In genomic region chr6:145540741-145541140, GRCh38 we compare ENCODE assay signal across 25 cellular contexts.
"Had no signal": no experiment of that assay in that cellular context is flagged by ENCODE, and none has a peak within 500 bp of the region (broad histone marks: within the 10 kb centered on the region; RNA-seq: fewer than 3 reads in every experiment).

No MANE protein-coding gene starts in this region.

- H3K36me3 Mint-ChIP-seq: naive thymus-derived CD4-positive, alpha-beta T cell; natural killer cell treated with Interleukin-12 subunit alpha and Interleukin-12 subunit beta and Interleukin-15 and Interleukin-18, amount 100 ng/mL, for 72 hours; type B pancreatic cell had no signal

- FAIRE-seq: keratinocyte had no signal

- H3K4me3 Mint-ChIP-seq: naive thymus-derived CD4-positive, alpha-beta T cell; natural killer cell treated with Interleukin-12 subunit alpha and Interleukin-12 subunit beta and Interleukin-15 and Interleukin-18, amount 100 ng/mL, for 72 hours; stimulated activated naive CD8-positive, alpha-beta T cell treated with anti-CD3 and anti-CD28 coated beads, Interleukin-15, Interleukin-2, amounts not matched to agents 100 ng/mL and 50 ng/mL, for 24 hours; type B pancreatic cell had no signal

- H3K27ac Mint-ChIP-seq: naive thymus-derived CD4-positive, alpha-beta T cell; natural killer cell treated with Interleukin-12 subunit alpha and Interleukin-12 subunit beta and Interleukin-15 and Interleukin-18, amount 100 ng/mL, for 72 hours; progenitor cell of endocrine pancreas; stimulated activated naive CD8-positive, alpha-beta T cell treated with anti-CD3 and anti-CD28 coated beads, Interleukin-15, Interleukin-2, amounts not matched to agents 100 ng/mL and 50 ng/mL, for 24 hours; type B pancreatic cell had no signal

- H3K4me3 ChIP-seq: left lung, lower lobe of right lung, mucosa of descending colon, ovary, right atrium auricular region, right lobe of liver, smooth muscle cell, suprapubic skin, thoracic aorta, tibial nerve, uterus had no signal

- DNase-seq: hippocampal formation; left colon; left lung; lower lobe of right lung; mesendoderm; midbrain; mucosa of descending colon; naive thymus-derived CD4-positive, alpha-beta T cell; ovary; right lobe of liver; stimulated activated CD4-positive, alpha-beta T cell treated with anti-CD3 and anti-CD28 coated beads, Interleukin-15, amount 100 ng/mL, for 24 hours; stimulated activated CD4-positive, alpha-beta T cell treated with anti-CD3 and anti-CD28 coated beads, Interleukin-2, amount 100 ng/mL, for 24 hours; stimulated activated CD4-positive, alpha-beta T cell treated with anti-CD3 and anti-CD28 coated beads, Interleukin-4, amount 100 ng/mL, for 1 hour; stimulated activated naive CD4-positive, alpha-beta T cell; uterus had no signal

- H3K27me3 Mint-ChIP-seq: natural killer cell treated with Interleukin-12 subunit alpha and Interleukin-12 subunit beta and Interleukin-15 and Interleukin-18, amount 100 ng/mL, for 72 hours; stimulated activated naive CD8-positive, alpha-beta T cell treated with anti-CD3 and anti-CD28 coated beads, Interleukin-15, Interleukin-2, amounts not matched to agents 100 ng/mL and 50 ng/mL, for 24 hours; type B pancreatic cell had no signal

- ATAC-seq: left colon; left lung; lower lobe of right lung; mucosa of descending colon; naive thymus-derived CD4-positive, alpha-beta T cell; natural killer cell treated with Interleukin-12 subunit alpha and Interleukin-12 subunit beta and Interleukin-15 and Interleukin-18, amount 100 ng/mL, for 72 hours; right lobe of liver had no signal

- H3K27me3 ChIP-seq: left lung, ovary, right atrium auricular region, right lobe of liver, suprapubic skin, tibial nerve, uterus had no signal

- H3K9me3 Mint-ChIP-seq: stimulated activated naive CD8-positive, alpha-beta T cell treated with anti-CD3 and anti-CD28 coated beads, Interleukin-15, Interleukin-2, amounts not matched to agents 100 ng/mL and 50 ng/mL, for 24 hours; type B pancreatic cell had no signal

- H3K36me3 ChIP-seq: left lung, lower lobe of right lung, ovary, right atrium auricular region, right lobe of liver, suprapubic skin, thoracic aorta, tibial nerve, uterus had no signal
